Comparison of ENCODE assay signal across 13 cellular contexts in genomic region chr2:63699549-63699839, GRCh38.
DNase-seq lines count a peak whose midpoint lies in the region; ATAC-seq, FAIRE-seq and TF ChIP-seq lines count a peak whose summit lies in the region.
"Had no signal": no experiment of that assay in that cellular context is flagged by ENCODE, and none has a peak within 500 bp of the region (broad histone marks: within the 10 kb centered on the region; RNA-seq: fewer than 3 reads in every experiment).

No MANE protein-coding gene starts in this region.

- H3K4me2 ChIP-seq in KMS-11 (no peak overlapping the region), HepG2 (ENCODE audit: low read depth, low read length) (peak overlapping the region; percentile 41; the same call in 1 of the 2 replicates)

- no peak for TF ChIP-seq POLR2A in HepG2 (IDR thresholded peaks at IDR 0.05; ENCODE audit: insufficient read depth in 1 of 2, low read depth in 2 of 2, low read length in 2 of 2)

- H3K36me3 ChIP-seq in KMS-11 (ENCODE audit: insufficient read depth) = no peaks in the 10 kb centered on the region
- no peaks in the 10 kb centered on the region for H3K36me3 ChIP-seq in HepG2 (replicated peaks in 1 of 2; ENCODE audit: control insufficient read depth in 1 of 2, insufficient read depth in 2 of 2, low read length in 2 of 2)
- no peaks in the 10 kb centered on the region for H3K36me3 ChIP-seq in tibial artery
- H3K36me3 ChIP-seq: esophagus squamous epithelium, MG63 had no signal

- in situ Hi-C loops in astrocyte of the spinal cord (cut with HindIII; ENCODE audit: low sequenced_read_pairs) = no loop called here
- in situ Hi-C loops in HepG2 (cut with HindIII; ENCODE audit: extremely low pct_ligation_motif_present, low pct_unique_long_range_greater_than_20kb) = loop anchor here (5.0 kb wide), 1 partner anchor 153 kb away; no protein-coding TSS in a partner anchor

- H3K9me3 ChIP-seq in HepG2 (ENCODE audit: low read length) (no peaks in the 10 kb centered on the region), tibial artery (no peaks in the 10 kb centered on the region)
- H3K9me3 ChIP-seq: esophagus squamous epithelium, MG63 had no signal

- no peaks in the 10 kb centered on the region for H3K4me1 ChIP-seq in KMS-11 (ENCODE audit: low read depth, poor library complexity, severe bottlenecking)
- peaks cover 21% of the 10 kb centered on the region for H3K4me1 ChIP-seq in HepG2 (ENCODE audit: insufficient read depth, low read length)
- peaks cover 0 to 17% (median 7%) of the 10 kb centered on the region in 4 donors for H3K4me1 ChIP-seq in tibial artery

- no peak overlapping the region for H3K9ac ChIP-seq in KMS-11
- no peak overlapping the region for H3K9ac ChIP-seq in HepG2 (ENCODE audit: insufficient read depth, low read depth, low read length)

- H2AFZ ChIP-seq in KMS-11 (ENCODE audit: low read depth) (peak overlapping the region; percentile 16; the same call in 1 of the 2 replicates), HepG2 (ENCODE audit: low read length) (no peak overlapping the region)

- TF ChIP-seq CTCF in KMS-11 (conservative IDR thresholded peaks at IDR 0.05; ENCODE audit: low read depth, low read length) (no peak), astrocyte of the spinal cord (IDR thresholded peaks at IDR 0.05; ENCODE audit: low read depth, low read length) (no peak), HepG2 (CRISPR knock-in tag; IDR thresholded peaks at IDR 0.05) (no peak), tibial artery (IDR thresholded peaks at IDR 0.05) (no peak)

- ATAC-seq in HepG2 (no peak), GM18517 (IDR thresholded peaks at IDR 0.05; ENCODE audit: unreplicated experiment) (no peak), HG03378 (IDR thresholded peaks at IDR 0.05; ENCODE audit: unreplicated experiment) (no peak)

- H3K79me2 ChIP-seq in KMS-11 (ENCODE audit: insufficient read depth, low read depth) (no peaks in the 10 kb centered on the region), HepG2 (ENCODE audit: insufficient read depth, low read length) (no peaks in the 10 kb centered on the region)

- CTCF ChIA-PET in HepG2 (lab: Yijun Ruan, JAX; ENCODE audit: low intra/inter-chr PET ratio, low total read pairs) = interaction anchor here (2.4 kb wide), 1 partner anchor 161 kb away, joined by 17 read pairs; no protein-coding TSS in a partner anchor

- POLR2A ChIA-PET in HepG2 (lab: Yijun Ruan, JAX) = interaction anchor here (1.2 to 3.9 kb wide), 5 partner anchors 36 to 165 kb away, joined by 4 to 34 read pairs (median 6); partner anchors contain the start of gene UGP2

- DNase-seq in astrocyte of the spinal cord (ENCODE audit: low read depth, low spot score) (peak; percentile 36), HepG2 (ENCODE audit: low spot score) (no peak), tibial artery (no peak), dedifferentiated amniotic fluid mesenchymal stem cell (ENCODE audit: extremely low spot score) (no peak)
- no peak for DNase-seq in activated effector memory CD4-positive, alpha-beta T cell treated with anti-CD3 and anti-CD28 coated beads, Interleukin-2, amount 50 U/mL, for 16 hours
- DNase-seq: activated CD4-positive, alpha-beta T cell treated with anti-CD3 and anti-CD28 coated beads, Interleukin-2, amount 50 U/mL, for 48 hours; esophagus squamous epithelium; NCI-H2171 treated with DMSO at 0.1 percent for 48 hours; T-helper 17 cell had no signal

- FAIRE-seq in HepG2 (lab: Jason Lieb, UNC) = no peak

- no peaks in the 10 kb centered on the region for H4K20me1 ChIP-seq in KMS-11 (ENCODE audit: insufficient read depth)
- no peaks in the 10 kb centered on the region for H4K20me1 ChIP-seq in HepG2 (ENCODE audit: insufficient read depth, low read length)

- H3K27ac ChIP-seq in KMS-11 (no peak overlapping the region), HepG2 (ENCODE audit: extremely low read length, insufficient read depth, low read length) (no peak overlapping the region), tibial artery (peak overlapping the region; percentile 11 to 53)

- no peak overlapping the region for H3K4me3 ChIP-seq in KMS-11 (IDR thresholded peaks at IDR 0.05; ENCODE audit: insufficient read depth, low read depth, low read length)
- no peak overlapping the region for H3K4me3 ChIP-seq in astrocyte of the spinal cord (ENCODE audit: low read depth, low read length)
- no peak overlapping the region for H3K4me3 ChIP-seq in HepG2 (replicated peaks in 1 of 3; ENCODE audit: insufficient read depth in 1 of 3, low read depth in 2 of 3, low read length in 3 of 3)
- H3K4me3 ChIP-seq in tibial artery = no peak overlapping the region
- H3K4me3 ChIP-seq: esophagus squamous epithelium, MG63 had no signal

- intact Hi-C loops in HepG2 (cut with micrococcal nuclease; ENCODE audit: unreplicated experiment) = loop anchor here (1.0 kb wide), 2 partner anchors 142 to 162 kb away; partner anchors contain the start of gene UGP2
- intact Hi-C loops in tibial artery (cut with DNase I; ENCODE audit: low total_unique reads) = loop anchor here (5.0 kb wide), 1 partner anchor 163 kb away; no protein-coding TSS in a partner anchor

- H3K27me3 ChIP-seq in KMS-11 (ENCODE audit: insufficient read depth, low read depth) (no peaks in the 10 kb centered on the region), HepG2 (ENCODE audit: control insufficient read depth in 1 of 2, insufficient read depth in 2 of 2, low read length in 2 of 2) (no peaks in the 10 kb centered on the region), tibial artery (no peaks in the 10 kb centered on the region)
- H3K27me3 ChIP-seq: esophagus squamous epithelium, MG63 had no signal

- no peak for TF ChIP-seq RAD21 in HepG2 (CRISPR knock-in tag; IDR thresholded peaks at IDR 0.05)

- no peak for TF ChIP-seq EP300 in HepG2 (IDR thresholded peaks at IDR 0.05; ENCODE audit: low read depth in 2 of 2, low read length in 2 of 2)
- TF ChIP-seq EP300 in HepG2 (CRISPR knock-in tag; IDR thresholded peaks at IDR 0.05; ENCODE audit: borderline replicate concordance) = no peak

- 64% methylated on average over 3 of the region's 3 CpGs for WGBS in HepG2 (ENCODE audit: low lambda C conversion rate)

- no TSS peak for BruUV-seq in HepG2 (replicated peaks; lab: Mats Ljungman, UMichigan)

TF ChIP-seq in HepG2, 621 proteins besides CTCF, POLR2A, EP300 and RAD21:
- no peak for TF ChIP-seq MED13 (CRISPR knock-in tag; IDR thresholded peaks at IDR 0.05)
- TF ChIP-seq, protein P1, sequence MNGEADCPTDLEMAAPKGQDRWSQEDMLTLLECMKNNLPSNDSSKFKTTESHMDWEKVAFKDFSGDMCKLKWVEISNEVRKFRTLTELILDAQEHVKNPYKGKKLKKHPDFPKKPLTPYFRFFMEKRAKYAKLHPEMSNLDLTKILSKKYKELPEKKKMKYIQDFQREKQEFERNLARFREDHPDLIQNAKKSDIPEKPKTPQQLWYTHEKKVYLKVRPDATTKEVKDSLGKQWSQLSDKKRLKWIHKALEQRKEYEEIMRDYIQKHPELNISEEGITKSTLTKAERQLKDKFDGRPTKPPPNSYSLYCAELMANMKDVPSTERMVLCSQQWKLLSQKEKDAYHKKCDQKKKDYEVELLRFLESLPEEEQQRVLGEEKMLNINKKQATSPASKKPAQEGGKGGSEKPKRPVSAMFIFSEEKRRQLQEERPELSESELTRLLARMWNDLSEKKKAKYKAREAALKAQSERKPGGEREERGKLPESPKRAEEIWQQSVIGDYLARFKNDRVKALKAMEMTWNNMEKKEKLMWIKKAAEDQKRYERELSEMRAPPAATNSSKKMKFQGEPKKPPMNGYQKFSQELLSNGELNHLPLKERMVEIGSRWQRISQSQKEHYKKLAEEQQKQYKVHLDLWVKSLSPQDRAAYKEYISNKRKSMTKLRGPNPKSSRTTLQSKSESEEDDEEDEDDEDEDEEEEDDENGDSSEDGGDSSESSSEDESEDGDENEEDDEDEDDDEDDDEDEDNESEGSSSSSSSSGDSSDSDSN (CRISPR knock-in tag; IDR thresholded peaks at IDR 0.05) = 0 out of 2 replicates have a peak, but pooled peaks have one; percentile 0

Comparison
In these comparisons a context has a peak if more than half of its experiments do, and no peak if none do; other contexts are left out.
1. H3K27ac ChIP-seq: peak in tibial artery (2 of 2); none in KMS-11 (single experiment) and HepG2 (single experiment).